In the genomic region with DNA sequence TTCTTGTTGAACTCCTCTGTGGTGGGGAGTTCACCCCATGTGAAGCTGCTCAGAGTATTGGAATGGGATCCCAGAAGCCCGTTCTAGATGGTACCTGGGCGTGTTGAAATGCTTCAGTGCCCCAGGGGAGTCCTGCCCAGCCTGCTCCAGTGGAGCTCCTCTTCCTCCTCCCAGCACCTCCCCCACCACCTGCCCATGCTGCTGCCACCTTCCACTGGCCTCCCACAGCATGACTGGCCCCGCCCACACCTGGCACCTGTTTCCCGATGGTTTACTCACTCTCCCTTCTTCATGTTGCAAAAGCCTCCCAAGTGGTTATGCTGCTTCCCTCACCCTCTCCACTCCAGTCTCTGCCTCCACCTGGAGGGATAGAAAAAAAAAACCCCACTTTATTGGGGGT, we compare ENCODE assay signal across 16 cellular contexts. TPM values are rescaled to one million over a fixed set of nuclear protein-coding genes. Genes with fewer than 3 reads are reported as not detected.
DNase-seq lines count a peak whose midpoint lies in the region; ATAC-seq and TF ChIP-seq lines count a peak whose summit lies in the region.
"Had no signal": no experiment of that assay in that cellular context is flagged by ENCODE, and none has a peak within 500 bp of the region (broad histone marks: within the 10 kb centered on the region; RNA-seq: fewer than 3 reads in every experiment).

No MANE protein-coding gene starts in this region.

- CTCF ChIA-PET in RWPE1 (lab: Yijun Ruan, JAX): interaction anchor here (0.6 to 1.7 kb wide), 3 partner anchors 17 to 399 kb away, joined by 3 to 10 read pairs (median 4); no protein-coding TSS in a partner anchor

- H3K27me3 ChIP-seq in lower lobe of right lung (ENCODE audit: low read depth): no peaks in the 10 kb centered on the region

- H3K9me3 ChIP-seq in lower lobe of right lung: no peaks in the 10 kb centered on the region

- no peaks in the 10 kb centered on the region for H3K36me3 ChIP-seq in lower lobe of right lung

- POLR2A ChIA-PET in RWPE1 (lab: Yijun Ruan, JAX; ENCODE audit: low non-redundant PET): no interaction called here

- TF ChIP-seq CTCF in RWPE1 (conservative IDR thresholded peaks at IDR 0.05; ENCODE audit: low read depth) (no peak), lower lobe of right lung (IDR thresholded peaks at IDR 0.05) (no peak)

- intact Hi-C loops in lower lobe of right lung (cut with DNase I): no loop called here

- no peaks in the 10 kb centered on the region for H3K4me1 ChIP-seq in lower lobe of right lung

- H3K4me3 ChIP-seq in lower lobe of right lung: no peak overlapping the region

- peak; percentile 90 for DNase-seq in DMS53 (lab: John Stamatoyannopoulos, UW)
- peak; percentile 36 for DNase-seq in NCI-H2029 treated with DMSO at 0.1 percent for 48 hours (lab: John Stamatoyannopoulos, UW)
- peak; percentile 41 for DNase-seq in RWPE1 (ENCODE audit: low spot score)
- DNase-seq in lower lobe of right lung: peak; percentile 93
- no peak for DNase-seq in effector CD8-positive, alpha-beta T cell (lab: John Stamatoyannopoulos, UW)
- DNase-seq in superior temporal gyrus (ENCODE audit: extremely low spot score): no peak
- DNase-seq: activated CD4-positive, CD25-positive, alpha-beta regulatory T cell; activated CD8-positive, alpha-beta memory T cell treated with anti-CD3 and anti-CD28 coated beads, Interleukin-2, amount 50 U/mL, for 48 hours; activated naive CD4-positive, alpha-beta T cell treated with anti-CD3 and anti-CD28 coated beads, Interleukin-2, amount 10 ng/mL, durations not matched to agents 7 days and 5 days; effector CD4-positive, alpha-beta T cell; foreskin fibroblast; IMR-90; NCI-H1048; T-cell had no signal

- ATAC-seq in lower lobe of right lung: peak; percentile 90 to 91
- no peak for ATAC-seq in HG03520 (IDR thresholded peaks at IDR 0.05; ENCODE audit: unreplicated experiment)
- no peak for ATAC-seq in GM18870 (IDR thresholded peaks at IDR 0.05; ENCODE audit: unreplicated experiment)
- ATAC-seq: T-cell had no signal

- H3K27ac ChIP-seq in RWPE1 (no peak overlapping the region), lower lobe of right lung (no peak overlapping the region)

RNA-seq across cellular contexts. Expression of a gene that starts 32.2 kb away (rescaled TPM):
- 118 TPM for total RNA-seq in lower lobe of right lung

Comparison
In these comparisons a context has a peak if more than half of its experiments do, and no peak if none do; other contexts are left out.
1. DNase-seq: peak in DMS53 (single experiment), NCI-H2029 treated with DMSO at 0.1 percent for 48 hours (single experiment), RWPE1 (single experiment) and lower lobe of right lung (single experiment); none in effector CD8-positive, alpha-beta T cell (single experiment) and superior temporal gyrus (single experiment).
2. ATAC-seq: peak in lower lobe of right lung (2 of 2); none in HG03520 (single experiment) and GM18870 (single experiment).